Comparison of ENCODE assay signal across 8 cellular contexts in genomic region chr4:152106113-152106763, GRCh38.
A peak's percentile ranks its signal among the peaks of the same experiment; 100 is the strongest.
DNase-seq lines count a peak whose midpoint lies in the region; ATAC-seq, FAIRE-seq and TF ChIP-seq lines count a peak whose summit lies in the region.

No MANE protein-coding gene starts in this region.

- H3K9me3 ChIP-seq in Panc1 (ENCODE audit: control insufficient read depth, insufficient read depth, low read depth, low read length) (no peaks in the 10 kb centered on the region), H1 (ENCODE audit: insufficient read depth in 2 of 2, low read depth in 1 of 2, low read length in 1 of 2) (no peaks in the 10 kb centered on the region)

- H3K9ac ChIP-seq in H1 (replicated peaks in 1 of 4; ENCODE audit: extremely low read depth in 1 of 4, low read depth in 3 of 4, low read length in 3 of 4): no peak overlapping the region

- intact Hi-C loops in Panc1 (cut with micrococcal nuclease; ENCODE audit: unreplicated experiment): no loop called here

- no peaks in the 10 kb centered on the region for H3K27me3 ChIP-seq in Panc1 (ENCODE audit: control insufficient read depth, insufficient read depth, low read length)
- no peaks in the 10 kb centered on the region for H3K27me3 ChIP-seq in H1 (replicated peaks in 1 of 4; ENCODE audit: control insufficient read depth in 3 of 4, extremely low read depth in 1 of 4, insufficient read depth in 3 of 4, low read length in 3 of 4)

- H3K27ac ChIP-seq in Panc1 (ENCODE audit: low read length) (no peak overlapping the region), H1 (ENCODE audit: low read depth, low read length) (no peak overlapping the region)

- H2BK20ac ChIP-seq in H1 (ENCODE audit: low read length): no peak overlapping the region

- H3K36me3 Mint-ChIP-seq in mesothelial cell of epicardium: no peaks in the 10 kb centered on the region

- ATAC-seq in Panc1: peak; percentile 82

- no peaks in the 10 kb centered on the region for H3K36me3 ChIP-seq in Panc1 (ENCODE audit: control insufficient read depth, insufficient read depth, low read length)
- no peaks in the 10 kb centered on the region for H3K36me3 ChIP-seq in H1 (ENCODE audit: control insufficient read depth in 2 of 4, insufficient read depth in 4 of 4, low read length in 3 of 4)

- no peaks in the 10 kb centered on the region for H3K27me3 Mint-ChIP-seq in mesothelial cell of epicardium (ENCODE audit: low read depth)

- FAIRE-seq in H1 (lab: Jason Lieb, UNC): no peak

- no peak for TF ChIP-seq EP300 in H1 (IDR thresholded peaks at IDR 0.05; ENCODE audit: borderline replicate concordance in 1 of 2, low read depth in 2 of 2, low read length in 2 of 2)

- H3K9me3 Mint-ChIP-seq in mesothelial cell of epicardium: no peaks in the 10 kb centered on the region

- H2BK12ac ChIP-seq in H1 (ENCODE audit: low read depth, low read length): 0 out of 2 replicates have a peak overlapping the region, but pooled peaks have one; percentile 50

- POLR2A ChIA-PET in Panc1 (lab: Charles Lee) (no interaction called here), H1 (lab: Charles Lee; ENCODE audit: partially characterized antibody) (no interaction called here), HEK293T (lab: Yijun Ruan, JAX) (no interaction called here)

- WGBS in H1 (ENCODE audit: extremely low coverage in 1 of 2, insufficient coverage in 1 of 2, insufficient read length in 1 of 2, insufficient replicate concordance in 2 of 2, low coverage in 1 of 2, low lambda C conversion rate in 2 of 2, missing lambda C conversion rate in 1 of 2), 2 experiments: 91% methylated on average over 6 of the region's 6 CpGs; no CpG with 5 or more reads in 1 of the 2 experiments

- no peak overlapping the region for H3K18ac ChIP-seq in H1 (ENCODE audit: extremely low read depth, low read length)

- TF ChIP-seq CTCF in Panc1 (IDR thresholded peaks at IDR 0.05) (no peak), H1 (IDR thresholded peaks at IDR 0.05; ENCODE audit: control extremely low read depth in 1 of 3, insufficient read depth in 1 of 3, low read depth in 1 of 3, low read length in 3 of 3) (no peak), mesothelial cell of epicardium (IDR thresholded peaks at IDR 0.05; ENCODE audit: unreplicated experiment) (no peak)

- H3K4me3 ChIP-seq in Panc1 (ENCODE audit: low read depth in 2 of 2, low read length in 2 of 2) (no peak overlapping the region), H1 (ENCODE audit: extremely low read depth in 1 of 4, insufficient read depth in 2 of 4, low read depth in 3 of 4, low read length in 4 of 4) (no peak overlapping the region)

- no peak overlapping the region for H3K56ac ChIP-seq in H1 (replicated peaks; ENCODE audit: insufficient read length, low read depth, low read length)

- H4K91ac ChIP-seq in H1 (replicated peaks; ENCODE audit: insufficient read length, low read length): no peak overlapping the region

- no peak overlapping the region for H3K4me3 Mint-ChIP-seq in mesothelial cell of epicardium

- H3K27ac Mint-ChIP-seq in mesothelial cell of epicardium: peak overlapping the region; percentile 31

- no peak overlapping the region for H2BK120ac ChIP-seq in H1 (replicated peaks; ENCODE audit: low read depth, low read length)

- in situ Hi-C loops in Panc1 (cut with HindIII; ENCODE audit: low pct_unique_long_range_greater_than_20kb, low sequenced_read_pairs): no loop called here

- H3K79me2 ChIP-seq in H1 (ENCODE audit: control insufficient read depth in 1 of 2, insufficient read depth in 2 of 2, low read length in 2 of 2): no peaks in the 10 kb centered on the region

- no peak for TF ChIP-seq POLR2A in H1 (IDR thresholded peaks at IDR 0.05; ENCODE audit: control extremely low read depth in 1 of 2, low read depth in 2 of 2, low read length in 2 of 2)

- H2AK5ac ChIP-seq in H1 (ENCODE audit: low read depth, low read length): no peak overlapping the region

- no peak overlapping the region for H2BK5ac ChIP-seq in H1 (ENCODE audit: low read depth, low read length)

- H3K14ac ChIP-seq in H1 (ENCODE audit: insufficient read length): no peak overlapping the region

- no peaks in the 10 kb centered on the region for H3K23me2 ChIP-seq in H1 (ENCODE audit: low read depth, low read length)

- no peak overlapping the region for H2BK15ac ChIP-seq in H1 (ENCODE audit: low read length)

- H4K5ac ChIP-seq in H1 (ENCODE audit: insufficient read length, low read depth, low read length): no peak overlapping the region

- no peaks in the 10 kb centered on the region for H4K20me1 ChIP-seq in H1 (replicated peaks in 1 of 2; ENCODE audit: control insufficient read depth in 1 of 2, insufficient read depth in 2 of 2, low read length in 2 of 2)

- no peak overlapping the region for H3K4ac ChIP-seq in H1 (replicated peaks; ENCODE audit: insufficient read length, low read depth, low read length)

- CTCF ChIA-PET in Panc1 (lab: Charles Lee): no interaction called here
- CTCF ChIA-PET in H1 (lab: Charles Lee; ENCODE audit: partially characterized antibody): no interaction called here
- CTCF ChIA-PET in HEK293T (lab: Yijun Ruan, JAX): no interaction called here

- H3K4me2 ChIP-seq in H1 (ENCODE audit: insufficient read depth in 1 of 2, low read depth in 2 of 2, low read length in 2 of 2): no peak overlapping the region

- DNase-seq in Daoy (ENCODE audit: low read depth) (peak; percentile 84), Panc1 (ENCODE audit: low read depth, low spot score) (peak; percentile 73), H1 (ENCODE audit: low read depth in 1 of 2, low spot score in 2 of 2) (no peak), mesothelial cell of epicardium (ENCODE audit: low spot score in 2 of 2, unreplicated experiment in 2 of 2) (no peak), HEK293T (ENCODE audit: extremely low spot score) (no peak), DMS79 treated with DMSO at 0.1 percent for 48 hours (lab: John Stamatoyannopoulos, UW) (no peak), cerebellar cortex (ENCODE audit: low spot score) (no peak)
- DNase-seq in stimulated activated CD4-positive, alpha-beta T cell treated with anti-CD3 and anti-CD28 coated beads, Interleukin-4, amount 100 ng/mL, for 1 hour: no peak

- peaks cover 47% of the 10 kb centered on the region for H3K4me1 Mint-ChIP-seq in mesothelial cell of epicardium

- H3K4me1 ChIP-seq in Panc1 (ENCODE audit: control insufficient read depth, insufficient read depth, low read length) (no peaks in the 10 kb centered on the region), H1 (replicated peaks in 1 of 4; ENCODE audit: control insufficient read depth in 3 of 4, insufficient read depth in 4 of 4, low read length in 3 of 4) (peaks cover 0 to 3% (median 0%) of the 10 kb centered on the region in 4 experiments; a peak in 2 of 7 replicates)

- H3K79me1 ChIP-seq in H1 (ENCODE audit: low read depth, low read length): no peaks in the 10 kb centered on the region

- no peak overlapping the region for H3K23ac ChIP-seq in H1 (ENCODE audit: insufficient read length)

- BruUV-seq in Panc1 (replicated peaks; lab: Mats Ljungman, UMichigan): no TSS peak

- no peak for TF ChIP-seq RAD21 in H1 (IDR thresholded peaks at IDR 0.05 in 1 of 2, conservative IDR thresholded peaks at IDR 0.05 in 1 of 2; ENCODE audit: low read depth in 2 of 2, low read length in 2 of 2)

- no peak overlapping the region for H4K8ac ChIP-seq in H1 (ENCODE audit: extremely low read depth, insufficient read depth, low read length)

- no peak overlapping the region for H2AFZ ChIP-seq in H1 (ENCODE audit: low read length)

TF ChIP-seq in H1, 55 proteins besides CTCF, POLR2A, EP300 and RAD21:
- TF ChIP-seq RNF2 (IDR thresholded peaks at IDR 0.05; ENCODE audit: borderline replicate concordance, low read depth, low read length, missing control alignments, poor library complexity, severe bottlenecking): no peak
- peak; percentile 96 for TF ChIP-seq BACH1 (IDR thresholded peaks at IDR 0.05; ENCODE audit: low read length)
- TF ChIP-seq MAFK (IDR thresholded peaks at IDR 0.05; ENCODE audit: low read depth, low read length): peak; percentile 90

TF ChIP-seq in HEK293T, 16 proteins besides CTCF, POLR2A, EP300 and RAD21:
- no peak for TF ChIP-seq ARNT (IDR thresholded peaks at IDR 0.05)
- no peak for TF ChIP-seq TARDBP (IDR thresholded peaks at IDR 0.05)
- no peak for TF ChIP-seq HDGF (IDR thresholded peaks at IDR 0.05; ENCODE audit: borderline replicate concordance)
- TF ChIP-seq CTBP1 (IDR thresholded peaks at IDR 0.05; ENCODE audit: borderline replicate concordance): no peak
- TF ChIP-seq L3MBTL2 (conservative IDR thresholded peaks at IDR 0.05): no peak
- no peak for TF ChIP-seq LEF1 (IDR thresholded peaks at IDR 0.05; ENCODE audit: borderline replicate concordance)
- no peak for TF ChIP-seq SUZ12 (IDR thresholded peaks at IDR 0.05)
- no peak for TF ChIP-seq BHLHE40 (IDR thresholded peaks at IDR 0.05; ENCODE audit: borderline replicate concordance)
- TF ChIP-seq FOXA1 (IDR thresholded peaks at IDR 0.05): no peak
- no peak for TF ChIP-seq SP1 (IDR thresholded peaks at IDR 0.05)
- no peak for TF ChIP-seq ELF4 (IDR thresholded peaks at IDR 0.05)
- TF ChIP-seq FOXK2 (IDR thresholded peaks at IDR 0.05): no peak

Comparison
In these comparisons a context has a peak if more than half of its experiments do, and no peak if none do; other contexts are left out.
1. DNase-seq: peak in Daoy (single experiment) and Panc1 (single experiment); none in H1 (0 of 2), mesothelial cell of epicardium (0 of 2), HEK293T (single experiment), DMS79 treated with DMSO at 0.1 percent for 48 hours (single experiment), cerebellar cortex (single experiment) and stimulated activated CD4-positive, alpha-beta T cell treated with anti-CD3 and anti-CD28 coated beads, Interleukin-4, amount 100 ng/mL, for 1 hour (single experiment).